Comparison of ENCODE assay signal across 20 cellular contexts in the genomic region with DNA sequence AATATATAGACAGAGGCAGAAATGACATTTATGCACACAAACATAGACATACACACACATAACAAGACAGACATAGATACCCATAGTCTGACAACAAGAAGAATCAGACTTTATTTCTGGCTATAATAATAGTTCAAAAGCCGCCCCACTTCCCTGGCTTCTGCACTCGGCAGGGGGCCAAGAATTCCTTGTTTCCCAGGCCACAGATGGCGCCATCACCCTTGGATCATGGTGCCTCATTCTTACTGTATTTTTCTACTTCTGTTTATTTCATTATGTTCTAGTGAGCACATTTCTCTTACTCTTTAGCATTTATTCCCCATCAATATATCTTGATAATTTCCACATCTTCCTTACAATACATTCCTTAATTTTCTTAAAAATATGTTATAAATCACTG.
DNase-seq lines count a peak whose midpoint lies in the region; ATAC-seq and TF ChIP-seq lines count a peak whose summit lies in the region.
"Had no signal": no experiment of that assay in that cellular context is flagged by ENCODE, and none has a peak within 500 bp of the region (broad histone marks: within the 10 kb centered on the region; RNA-seq: fewer than 3 reads in every experiment).

No MANE protein-coding gene starts in this region.

- no peak overlapping the region for H2AK5ac ChIP-seq in mesendoderm (ENCODE audit: low read length)

- peaks cover 21% of the 10 kb centered on the region for H3K4me1 Mint-ChIP-seq in HFFc6 (ENCODE audit: low read depth)
- H3K4me1 Mint-ChIP-seq in WTC11, result peaks cover 17% of the 10 kb centered on the region
- H3K4me1 Mint-ChIP-seq: CD14-positive monocyte; central memory CD8-positive, alpha-beta T cell had no signal

- POLR2A ChIA-PET in WTC11 (lab: Charles Lee), result no interaction called here

- H3K27me3 Mint-ChIP-seq in HFFc6 (ENCODE audit: insufficient read depth), result no peaks in the 10 kb centered on the region
- no peaks in the 10 kb centered on the region for H3K27me3 Mint-ChIP-seq in WTC11 (ENCODE audit: low read depth)
- H3K27me3 Mint-ChIP-seq: central memory CD8-positive, alpha-beta T cell; effector memory CD8-positive, alpha-beta T cell had no signal

- no peak overlapping the region for H3K27ac ChIP-seq in mesendoderm (ENCODE audit: low read depth, low read length)
- H3K27ac ChIP-seq in right atrium auricular region, result no peak overlapping the region
- H3K27ac ChIP-seq: HL-60, right lobe of liver had no signal

- no peak overlapping the region for H3K18ac ChIP-seq in mesendoderm (ENCODE audit: low read length)

- H3K4ac ChIP-seq in mesendoderm (ENCODE audit: low read depth, low read length), result no peak overlapping the region

- no peak overlapping the region for H3K4me2 ChIP-seq in mesendoderm (ENCODE audit: low read length)

- H3K79me2 ChIP-seq in mesendoderm (ENCODE audit: control insufficient read depth, insufficient read depth, low read length), result no peaks in the 10 kb centered on the region

- H3K79me1 ChIP-seq in mesendoderm (ENCODE audit: low read length), result no peaks in the 10 kb centered on the region

- DNase-seq in NCI-H1694 (lab: John Stamatoyannopoulos, UW), result peak; percentile 3
- DNase-seq in NCI-H1694 treated with DMSO at 0.1 percent for 48 hours (lab: John Stamatoyannopoulos, UW), result no peak
- DNase-seq in HFFc6, result no peak
- peak; percentile 60 for DNase-seq in WTC11 (ENCODE audit: low spot score)
- DNase-seq in mesendoderm, result peak; percentile 53
- DNase-seq in right atrium auricular region (ENCODE audit: low spot score), result no peak
- DNase-seq in G401 (ENCODE audit: low spot score), result no peak
- no peak for DNase-seq in GM13976 (ENCODE audit: low spot score)
- DNase-seq: activated CD4-positive, alpha-beta T cell treated with anti-CD3 and anti-CD28 coated beads for 1 hour; amniotic stem cell; effector memory CD8-positive, alpha-beta T cell; NCI-H1105 treated with DMSO at 0.1 percent for 48 hours; NCI-H345; right lobe of liver; SIG-M5; T-helper 9 cell had no signal

- H3K4me3 Mint-ChIP-seq in HFFc6, result no peak overlapping the region
- no peak overlapping the region for H3K4me3 Mint-ChIP-seq in WTC11
- H3K4me3 Mint-ChIP-seq: CD14-positive monocyte; central memory CD8-positive, alpha-beta T cell; effector memory CD8-positive, alpha-beta T cell had no signal

- H3K9ac ChIP-seq in mesendoderm (ENCODE audit: low read length), result no peak overlapping the region

- CTCF ChIA-PET in WTC11 (lab: Charles Lee), result no interaction called here

- H3K4me1 ChIP-seq in mesendoderm (ENCODE audit: control insufficient read depth, low read depth, low read length) (no peaks in the 10 kb centered on the region), right atrium auricular region (no peaks in the 10 kb centered on the region)
- H3K4me1 ChIP-seq: right lobe of liver had no signal

- H3K27me3 ChIP-seq in mesendoderm (ENCODE audit: insufficient read depth, low read length, poor library complexity), result no peaks in the 10 kb centered on the region
- no peaks in the 10 kb centered on the region for H3K27me3 ChIP-seq in right atrium auricular region
- H3K27me3 ChIP-seq: right lobe of liver had no signal

- no CpG with 5 or more reads among the region's 3 CpGs for WGBS in mesendoderm (ENCODE audit: extremely low coverage, insufficient coverage, low lambda C conversion rate)

- no peak overlapping the region for H2BK120ac ChIP-seq in mesendoderm (ENCODE audit: low read depth, low read length)

- H3K9me3 ChIP-seq in right atrium auricular region, result no peaks in the 10 kb centered on the region
- H3K9me3 ChIP-seq: right lobe of liver had no signal

- H3K27ac Mint-ChIP-seq in HFFc6 (no peak overlapping the region), WTC11 (no peak overlapping the region)
- H3K27ac Mint-ChIP-seq: effector memory CD8-positive, alpha-beta T cell had no signal

- ATAC-seq in WTC11, result peak; percentile 59
- ATAC-seq: effector memory CD8-positive, alpha-beta T cell; K562; right lobe of liver had no signal

- in situ Hi-C loops in G401 (cut with HindIII; ENCODE audit: low sequenced_read_pairs), result no loop called here
- in situ Hi-C loops in GM13976 (cut with MboI; ENCODE audit: low sequenced_read_pairs, unreplicated experiment), result no loop called here

- H3K56ac ChIP-seq in mesendoderm (ENCODE audit: low read length), result no peak overlapping the region

- H3K36me3 ChIP-seq in mesendoderm (ENCODE audit: control insufficient read depth, insufficient read depth, low read length), result no peaks in the 10 kb centered on the region
- no peaks in the 10 kb centered on the region for H3K36me3 ChIP-seq in right atrium auricular region
- H3K36me3 ChIP-seq: right lobe of liver had no signal

- peak; percentile 25; the same call in 1 of the 2 replicates for TF ChIP-seq CTCF in HFFc6 (IDR thresholded peaks at IDR 0.05)
- TF ChIP-seq CTCF in WTC11 (IDR thresholded peaks at IDR 0.05), result no peak
- no peak for TF ChIP-seq CTCF in right atrium auricular region (IDR thresholded peaks at IDR 0.05)
- TF ChIP-seq CTCF in GM13976 (IDR thresholded peaks at IDR 0.05; ENCODE audit: borderline replicate concordance, control extremely low read depth, extremely low read depth, insufficient read depth, missing control alignments), result no peak

- no peak overlapping the region for H4K8ac ChIP-seq in mesendoderm (ENCODE audit: low read depth, low read length)

- H2BK5ac ChIP-seq in mesendoderm (ENCODE audit: low read length), result no peak overlapping the region

- H3K36me3 Mint-ChIP-seq in HFFc6 (ENCODE audit: low read depth) (no peaks in the 10 kb centered on the region), WTC11 (no peaks in the 10 kb centered on the region)
- H3K36me3 Mint-ChIP-seq: CD14-positive monocyte had no signal

- H3K9me3 Mint-ChIP-seq in HFFc6 (no peaks in the 10 kb centered on the region), WTC11 (no peaks in the 10 kb centered on the region)

- H3K23ac ChIP-seq in mesendoderm (ENCODE audit: low read length), result no peak overlapping the region

- no peak overlapping the region for H4K5ac ChIP-seq in mesendoderm (ENCODE audit: low read length)

- no peak overlapping the region for H2BK15ac ChIP-seq in mesendoderm (replicated peaks; ENCODE audit: low read depth)

- H3K4me3 ChIP-seq in mesendoderm (ENCODE audit: low read length) (no peak overlapping the region), right atrium auricular region (no peak overlapping the region)
- H3K4me3 ChIP-seq: K562, right lobe of liver had no signal

TF ChIP-seq in WTC11, 78 proteins besides CTCF, POLR2A, EP300 and RAD21 (continues in another document):
- TF ChIP-seq, protein P1, sequence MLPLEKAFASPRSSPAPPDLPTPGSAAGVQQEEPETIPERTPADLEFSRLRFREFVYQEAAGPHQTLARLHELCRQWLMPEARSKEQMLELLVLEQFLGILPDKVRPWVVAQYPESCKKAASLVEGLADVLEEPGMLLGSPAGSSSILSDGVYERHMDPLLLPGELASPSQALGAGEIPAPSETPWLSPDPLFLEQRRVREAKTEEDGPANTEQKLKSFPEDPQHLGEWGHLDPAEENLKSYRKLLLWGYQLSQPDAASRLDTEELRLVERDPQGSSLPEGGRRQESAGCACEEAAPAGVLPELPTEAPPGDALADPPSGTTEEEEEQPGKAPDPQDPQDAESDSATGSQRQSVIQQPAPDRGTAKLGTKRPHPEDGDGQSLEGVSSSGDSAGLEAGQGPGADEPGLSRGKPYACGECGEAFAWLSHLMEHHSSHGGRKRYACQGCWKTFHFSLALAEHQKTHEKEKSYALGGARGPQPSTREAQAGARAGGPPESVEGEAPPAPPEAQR (CRISPR knock-in tag; IDR thresholded peaks at IDR 0.05), result no peak
- TF ChIP-seq ATF2 (CRISPR knock-in tag; IDR thresholded peaks at IDR 0.05; ENCODE audit: borderline replicate concordance, low read depth) (no peak), NFE2L1 (CRISPR knock-in tag; IDR thresholded peaks at IDR 0.05) (no peak), TCF7 (CRISPR knock-in tag; IDR thresholded peaks at IDR 0.05; ENCODE audit: low read depth) (no peak), FOXP4 (CRISPR knock-in tag; IDR thresholded peaks at IDR 0.05) (no peak), JAZF1 (CRISPR knock-in tag; IDR thresholded peaks at IDR 0.05) (no peak), ZNF138 (CRISPR knock-in tag; conservative IDR thresholded peaks at IDR 0.05) (no peak)
- TF ChIP-seq, protein P2, sequence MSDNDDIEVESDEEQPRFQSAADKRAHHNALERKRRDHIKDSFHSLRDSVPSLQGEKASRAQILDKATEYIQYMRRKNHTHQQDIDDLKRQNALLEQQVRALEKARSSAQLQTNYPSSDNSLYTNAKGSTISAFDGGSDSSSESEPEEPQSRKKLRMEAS (CRISPR knock-in tag; IDR thresholded peaks at IDR 0.05), result no peak
- TF ChIP-seq, protein P3, sequence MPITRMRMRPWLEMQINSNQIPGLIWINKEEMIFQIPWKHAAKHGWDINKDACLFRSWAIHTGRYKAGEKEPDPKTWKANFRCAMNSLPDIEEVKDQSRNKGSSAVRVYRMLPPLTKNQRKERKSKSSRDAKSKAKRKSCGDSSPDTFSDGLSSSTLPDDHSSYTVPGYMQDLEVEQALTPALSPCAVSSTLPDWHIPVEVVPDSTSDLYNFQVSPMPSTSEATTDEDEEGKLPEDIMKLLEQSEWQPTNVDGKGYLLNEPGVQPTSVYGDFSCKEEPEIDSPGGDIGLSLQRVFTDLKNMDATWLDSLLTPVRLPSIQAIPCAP (CRISPR knock-in tag; IDR thresholded peaks at IDR 0.05), result no peak

Comparison
In these comparisons a context has a peak if more than half of its experiments do, and no peak if none do; other contexts are left out.
1. DNase-seq: peak in NCI-H1694 (single experiment), WTC11 (single experiment) and mesendoderm (single experiment); none in NCI-H1694 treated with DMSO at 0.1 percent for 48 hours (single experiment), HFFc6 (single experiment), right atrium auricular region (single experiment), G401 (single experiment) and GM13976 (single experiment).